In genomic region chr10:91925022-91925320, GRCh38 we compare ENCODE assay signal across 9 cellular contexts. TPM values are rescaled to one million over a fixed set of nuclear protein-coding genes. Genes with fewer than 3 reads are reported as not detected.
DNase-seq lines count a peak whose midpoint lies in the region; ATAC-seq, FAIRE-seq and TF ChIP-seq lines count a peak whose summit lies in the region.
"Had no signal": no experiment of that assay in that cellular context is flagged by ENCODE, and none has a peak within 500 bp of the region (broad histone marks: within the 10 kb centered on the region; RNA-seq: fewer than 3 reads in every experiment).

No MANE protein-coding gene starts in this region.

- peaks cover 57% of the 10 kb centered on the region for H3K79me2 ChIP-seq in PC-9 (ENCODE audit: low read depth)

- no peak for DNase-seq in PC-9
- no peak for DNase-seq in endothelial cell (ENCODE audit: low spot score)
- DNase-seq in ovary, result no peak
- no peak for DNase-seq in omental fat pad (ENCODE audit: low spot score)
- no peak for DNase-seq in 8988T
- no peak for DNase-seq in SW 1271 (lab: John Stamatoyannopoulos, UW)
- DNase-seq: foreskin melanocyte had no signal

- H3K27me3 ChIP-seq in PC-9 (ENCODE audit: insufficient read depth, low read depth), result no peaks in the 10 kb centered on the region
- no peaks in the 10 kb centered on the region for H3K27me3 ChIP-seq in ovary

- H3K4me1 ChIP-seq in PC-9 (replicated peaks; ENCODE audit: insufficient read depth) (peaks cover 5% of the 10 kb centered on the region; the same call in 1 of the 2 replicates), ovary (ENCODE audit: insufficient read depth) (peaks cover 5% of the 10 kb centered on the region)

- intact Hi-C loops in PC-9 (cut with micrococcal nuclease; ENCODE audit: unreplicated experiment), result no loop called here
- intact Hi-C loops in ovary (cut with DNase I), result no loop called here

- TF ChIP-seq CTCF in PC-9 (conservative IDR thresholded peaks at IDR 0.05) (no peak), endothelial cell (IDR thresholded peaks at IDR 0.05; ENCODE audit: unreplicated experiment) (no peak), ovary (IDR thresholded peaks at IDR 0.05) (no peak), omental fat pad (IDR thresholded peaks at IDR 0.05) (no peak)

- peak; percentile 69 for FAIRE-seq in G401.6 (lab: Jason Lieb, UNC)

- TF ChIP-seq EP300 in ovary (IDR thresholded peaks at IDR 0.05), result no peak

- H3K27me3 Mint-ChIP-seq in endothelial cell (ENCODE audit: unreplicated experiment), result peaks cover 3% of the 10 kb centered on the region

- H3K4me2 ChIP-seq in PC-9, result peak overlapping the region; percentile 86

- H3K27ac ChIP-seq in PC-9 (no peak overlapping the region), ovary (no peak overlapping the region)

- H3K36me3 Mint-ChIP-seq in endothelial cell (ENCODE audit: low read depth, unreplicated experiment), result peaks cover 4% of the 10 kb centered on the region

- H3K27ac Mint-ChIP-seq in endothelial cell (ENCODE audit: unreplicated experiment), result no peak overlapping the region

- H3K36me3 ChIP-seq in PC-9 (ENCODE audit: low read depth) (no peaks in the 10 kb centered on the region), ovary (no peaks in the 10 kb centered on the region)

- H2AFZ ChIP-seq in PC-9, result no peak overlapping the region

- H3K9me3 Mint-ChIP-seq in endothelial cell (ENCODE audit: unreplicated experiment), result no peaks in the 10 kb centered on the region

- H3K9me2 ChIP-seq in PC-9 (ENCODE audit: insufficient read depth), result no peaks in the 10 kb centered on the region

- TF ChIP-seq POLR2A in ovary (IDR thresholded peaks at IDR 0.05), result no peak

- no peak for ATAC-seq in omental fat pad (ENCODE audit: low FRiP score)
- no peak for ATAC-seq in GM21825 (IDR thresholded peaks at IDR 0.05; ENCODE audit: unreplicated experiment)

- peaks cover 21% of the 10 kb centered on the region for H3K4me1 Mint-ChIP-seq in endothelial cell (ENCODE audit: unreplicated experiment)

- no peaks in the 10 kb centered on the region; the same call in 1 of the 2 replicates for H4K20me1 ChIP-seq in PC-9 (ENCODE audit: insufficient read depth)

- 11 to 17% (median 13%) methylated on average over 2 of the region's 2 CpGs for WGBS in ovary, 3 donors

- CTCF ChIA-PET in PC-9 (lab: Charles Lee), result interaction anchor here (0.6 kb wide), 1 partner anchor 62 kb away, joined by 3 read pairs; no protein-coding TSS in a partner anchor

- POLR2A ChIA-PET in PC-9 (lab: Charles Lee; ENCODE audit: unreplicated experiment), result no interaction called here

- H3K4me3 Mint-ChIP-seq in endothelial cell (ENCODE audit: unreplicated experiment), result peak overlapping the region; percentile 96

- no peaks in the 10 kb centered on the region for H3F3A ChIP-seq in PC-9 (ENCODE audit: insufficient read depth, low read depth)

- BruUV-seq in PC-9 (replicated peaks; lab: Mats Ljungman, UMichigan), result no TSS peak

- no peaks in the 10 kb centered on the region for H3K9me3 ChIP-seq in PC-9 (ENCODE audit: insufficient read depth, low read depth)
- no peaks in the 10 kb centered on the region for H3K9me3 ChIP-seq in ovary

- H3K4me3 ChIP-seq in PC-9 (peak overlapping the region; percentile 93), ovary (peak overlapping the region; percentile 80)

RNA-seq across cellular contexts. Expression of gene BTAF1, which starts 1.4 kb away (rescaled TPM):
- 16.7 and 19.0 TPM in 2 replicates for total RNA-seq in PC-9 (2021)
- 30.0 TPM for total RNA-seq in endothelial cell (ENCODE audit: unreplicated experiment)
- 10 to 100 TPM; 31.0 to 50.7 (median 41.0) TPM for total RNA-seq in ovary
- polyA plus RNA-seq in ovary, result 10 to 100 TPM; 13.0 to 26.6 TPM
- total RNA-seq in omental fat pad, result 10 to 100 TPM; 33.1 to 72.3 (median 65.1) TPM

RNA-seq across cellular contexts. Expression of gene FGFBP3, which starts 15.7 kb away (rescaled TPM):
- total RNA-seq in PC-9 (2021) (0.68 and 1.0 TPM in 2 replicates), endothelial cell (ENCODE audit: unreplicated experiment) (3.1 TPM), ovary (1 to 10 TPM in 6 of 7 donors, under 1 TPM in 1; 0.83 to 1.8 (median 1.4) TPM), omental fat pad (1 to 10 TPM in 1 of 4 donors, under 1 TPM in 3; 0.28 to 3.0 (median 0.70) TPM)
- 1 to 10 TPM in 1 of 2 donors, under 1 TPM in 1; 0.88 to 1.9 TPM for polyA plus RNA-seq in ovary
